Comparison of ENCODE assay signal across 8 cellular contexts in the genomic region with DNA sequence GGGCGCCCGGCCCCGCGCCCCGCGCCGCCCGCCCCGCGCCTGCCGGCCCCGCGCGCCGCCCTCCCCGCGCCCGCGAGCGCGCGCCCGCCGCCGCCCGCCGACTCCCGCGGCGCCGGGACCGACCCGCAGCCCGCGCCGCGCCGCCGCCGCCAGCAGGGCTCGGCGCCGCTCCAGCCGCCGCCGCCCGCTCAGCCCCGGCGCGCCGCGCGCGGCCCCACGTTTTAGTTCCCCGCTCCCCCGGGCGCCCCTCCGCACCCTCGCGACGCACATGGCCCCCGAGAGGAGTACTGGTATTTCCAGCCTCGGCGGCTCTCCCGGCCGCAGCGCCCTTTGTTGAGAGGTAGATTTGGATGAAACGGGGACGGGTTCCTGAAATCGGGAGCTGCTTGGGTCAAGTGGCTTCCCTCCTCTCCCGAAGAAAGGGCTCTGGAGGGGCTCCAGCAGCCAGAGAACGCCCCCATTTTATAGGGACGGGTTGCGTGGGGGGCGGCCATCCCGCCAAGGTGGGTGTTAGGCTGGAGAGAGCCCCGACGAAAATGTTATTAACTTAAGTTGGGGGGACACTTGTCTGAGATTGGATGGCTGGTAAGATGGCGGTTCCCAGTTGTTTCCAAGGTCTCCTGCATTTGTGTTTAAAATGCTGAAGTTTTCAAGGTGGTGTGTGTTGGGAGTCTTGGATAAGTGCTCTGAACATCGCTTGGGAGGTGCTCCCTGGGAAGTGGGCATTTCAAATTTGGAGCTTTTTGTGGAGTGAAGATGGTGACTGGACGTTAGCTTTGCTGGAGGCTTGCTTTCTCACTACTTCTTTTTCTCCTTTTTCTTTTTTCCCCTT. TPM values are rescaled to one million over a fixed set of nuclear protein-coding genes. Genes with fewer than 3 reads are reported as not detected.
A peak's percentile ranks its signal among the peaks of the same experiment; 100 is the strongest.
DNase-seq lines count a peak whose midpoint lies in the region; ATAC-seq and TF ChIP-seq lines count a peak whose summit lies in the region.

No MANE protein-coding gene starts in this region.

- H2BK120ac ChIP-seq in H9 (ENCODE audit: low read depth, low read length, poor library complexity, severe bottlenecking) (no peak overlapping the region), neuronal stem cell (ENCODE audit: low read depth, low read length) (no peak overlapping the region)

- H3K27ac Mint-ChIP-seq in H9 = no peak overlapping the region

- H3K4me2 ChIP-seq in H9 (ENCODE audit: insufficient read depth, insufficient read length, low read length) (peak overlapping the region; percentile 81), neuronal stem cell (ENCODE audit: insufficient read depth, low read length, poor library complexity, severe bottlenecking) (peak overlapping the region; percentile 80)

- H3K79me1 ChIP-seq in H9 (ENCODE audit: insufficient read depth, low read depth, low read length, poor library complexity, severe bottlenecking) (no peaks in the 10 kb centered on the region), neuronal stem cell (ENCODE audit: low read depth, low read length) (no peaks in the 10 kb centered on the region)

- no peak overlapping the region for H3K4ac ChIP-seq in H9 (ENCODE audit: low read depth, low read length)
- no peak overlapping the region for H3K4ac ChIP-seq in neuronal stem cell (ENCODE audit: low read length)

- H2BK12ac ChIP-seq in H9 (ENCODE audit: insufficient read length, low read depth, low read length) (no peak overlapping the region), neuronal stem cell (ENCODE audit: low read length) (no peak overlapping the region)

- H3K4me1 ChIP-seq in ACC112 (ENCODE audit: control insufficient read depth, insufficient read depth, low read length, unreplicated experiment) (peaks cover 47% of the 10 kb centered on the region), H9 (ENCODE audit: insufficient read depth, low read length) (peaks cover 5% of the 10 kb centered on the region; the same call in 1 of the 2 replicates), neuronal stem cell (ENCODE audit: control insufficient read depth in 2 of 2, insufficient read depth in 1 of 2, low read depth in 1 of 2, low read length in 2 of 2) (peaks cover 6 to 34% of the 10 kb centered on the region in 2 donors), foreskin keratinocyte (peaks cover 15% of the 10 kb centered on the region)

- H2BK5ac ChIP-seq in H9 (ENCODE audit: insufficient read length, low read length) = no peak overlapping the region
- H2BK5ac ChIP-seq in neuronal stem cell (ENCODE audit: low read length) = no peak overlapping the region

- H3K4me3 ChIP-seq in ACC112 (ENCODE audit: low read depth, low read length) (peak overlapping the region; percentile 81), fibroblast of pulmonary artery (replicated peaks; ENCODE audit: low read depth, low read length) (peak overlapping the region; percentile 69), neuronal stem cell (ENCODE audit: low read length in 2 of 2) (peak overlapping the region; percentile 65 to 92)

- H3K27me3 Mint-ChIP-seq in H9 (ENCODE audit: low read depth) = peaks cover 86% of the 10 kb centered on the region

- H3K9ac ChIP-seq in H9 (ENCODE audit: extremely low read depth, insufficient read length, low read length) = peak overlapping the region; percentile 33
- H3K9ac ChIP-seq in neuronal stem cell (ENCODE audit: low read depth, low read length, poor library complexity) = peak overlapping the region; percentile 81

- 0 out of 2 replicates have a peak, but pooled peaks cover 3% of the 10 kb centered on the region for H3K36me3 ChIP-seq in ACC112 (ENCODE audit: insufficient read depth, low read length)
- peaks cover 0 to 9% of the 10 kb centered on the region in 2 donors for H3K36me3 ChIP-seq in neuronal stem cell (replicated peaks in 1 of 2; ENCODE audit: control insufficient read depth in 2 of 2, insufficient read depth in 2 of 2, low read length in 2 of 2)

- DNase-seq in H9 (peak; percentile 46), fibroblast of pulmonary artery (ENCODE audit: low read depth) (no peak), neuronal stem cell (ENCODE audit: low spot score) (peak; percentile 43), mucosa of gallbladder (ENCODE audit: low spot score) (no peak), MV-4-11 (lab: John Stamatoyannopoulos, UW) (no peak), foreskin keratinocyte (no peak)
- DNase-seq in activated CD8-positive, alpha-beta memory T cell treated with anti-CD3 and anti-CD28 coated beads, Interleukin-2, amount 50 U/mL, for 4 hours = peak; percentile 40

- H2AK5ac ChIP-seq in H9 (ENCODE audit: insufficient read length, low read length) (no peak overlapping the region), neuronal stem cell (ENCODE audit: low read depth, low read length) (peak overlapping the region; percentile 56)

- H3K23me2 ChIP-seq in H9 (ENCODE audit: insufficient read length, low read depth, low read length, poor library complexity, severe bottlenecking) = peaks cover 5% of the 10 kb centered on the region

- WGBS in H9 (ENCODE audit: extremely low coverage, insufficient read length, low lambda C conversion rate) = no CpG with 5 or more reads among the region's 82 CpGs
- no CpG with 5 or more reads among the region's 82 CpGs for WGBS in neuronal stem cell (ENCODE audit: extremely low coverage in 2 of 2, insufficient read length in 2 of 2, insufficient replicate concordance in 1 of 2), 2 donors

- peaks cover 4 to 5% of the 10 kb centered on the region in 2 experiments; a peak in 2 of 5 replicates for H3K9me3 Mint-ChIP-seq in H9

- peaks cover 39 to 58% of the 10 kb centered on the region in 2 experiments for H3K4me1 Mint-ChIP-seq in H9

- H3K27me3 ChIP-seq in ACC112 (ENCODE audit: insufficient read depth, low read length) (peaks cover 29% of the 10 kb centered on the region), H9 (ENCODE audit: insufficient read depth, low read length) (peaks cover 58% of the 10 kb centered on the region), neuronal stem cell (ENCODE audit: control insufficient read depth in 3 of 3, insufficient read depth in 3 of 3, low read depth in 1 of 3, low read length in 3 of 3) (peaks cover 10 to 44% (median 26%) of the 10 kb centered on the region in 3 experiments), foreskin keratinocyte (peaks cover 35% of the 10 kb centered on the region)

- H3K4me3 Mint-ChIP-seq in H9 = peak overlapping the region; percentile 74 to 86

- no peaks in the 10 kb centered on the region for H4K20me1 ChIP-seq in H9 (ENCODE audit: control insufficient read depth, insufficient read depth, insufficient read length)

- H3K18ac ChIP-seq in H9 (ENCODE audit: insufficient read length, low read depth, low read length) (peak overlapping the region; percentile 42), neuronal stem cell (ENCODE audit: low read length) (peak overlapping the region; percentile 94)

- no peaks in the 10 kb centered on the region for H3K9me3 ChIP-seq in H9 (ENCODE audit: control insufficient read depth, low read depth, low read length)
- no peaks in the 10 kb centered on the region for H3K9me3 ChIP-seq in neuronal stem cell (replicated peaks in 1 of 2; ENCODE audit: control insufficient read depth in 2 of 2, insufficient read depth in 1 of 2, low read depth in 1 of 2, low read length in 2 of 2)

- peaks cover 63% of the 10 kb centered on the region for H3K79me2 ChIP-seq in ACC112 (ENCODE audit: control insufficient read depth, insufficient read depth, low read length, unreplicated experiment)
- H3K79me2 ChIP-seq in H9 (ENCODE audit: insufficient read depth, low read length) = no peaks in the 10 kb centered on the region

- H3K23ac ChIP-seq in H9 (ENCODE audit: insufficient read length, low read depth, low read length) (no peak overlapping the region), neuronal stem cell (ENCODE audit: low read depth, low read length, poor library complexity) (no peak overlapping the region)

- H3T11ph ChIP-seq in H9 (ENCODE audit: low read length) = no peak overlapping the region

- H3K27ac ChIP-seq in ACC112 (ENCODE audit: low read depth, low read length) (no peak overlapping the region), H9 (ENCODE audit: insufficient read length, low read depth, low read length) (no peak overlapping the region), neuronal stem cell (replicated peaks; ENCODE audit: low read length) (no peak overlapping the region), foreskin keratinocyte (no peak overlapping the region)

- H4K8ac ChIP-seq in H9 (replicated peaks; ENCODE audit: insufficient read length, low read depth, low read length) (no peak overlapping the region), neuronal stem cell (ENCODE audit: low read depth, low read length) (no peak overlapping the region)

- H4K91ac ChIP-seq in H9 (ENCODE audit: insufficient read length, low read depth, low read length) (no peak overlapping the region), neuronal stem cell (ENCODE audit: low read depth, low read length, poor library complexity) (no peak overlapping the region)

- peaks cover 0 to 2% (median 1%) of the 10 kb centered on the region in 3 experiments; a peak in 3 of 7 replicates for H3K36me3 Mint-ChIP-seq in H9 (ENCODE audit: insufficient read depth in 1 of 3, low read depth in 3 of 3)

- no peak overlapping the region for H3K14ac ChIP-seq in H9 (ENCODE audit: insufficient read depth, low read length)
- no peak overlapping the region for H3K14ac ChIP-seq in neuronal stem cell (ENCODE audit: low read length)

- no peak for ATAC-seq in foreskin keratinocyte

- H3K56ac ChIP-seq in H9 (ENCODE audit: insufficient read length, low read depth, low read length) = no peak overlapping the region

- H2AFZ ChIP-seq in ACC112 (ENCODE audit: low read length, unreplicated experiment) = no peak overlapping the region
- no peak overlapping the region for H2AFZ ChIP-seq in H9 (ENCODE audit: low read length)
- H2AFZ ChIP-seq in neuronal stem cell (ENCODE audit: low read length) = peak overlapping the region; percentile 78

- H4K5ac ChIP-seq in H9 (ENCODE audit: insufficient read length, low read depth, low read length) = no peak overlapping the region

- H2BK20ac ChIP-seq in H9 (ENCODE audit: low read depth, low read length, poor library complexity, severe bottlenecking) = no peak overlapping the region

- H2BK15ac ChIP-seq in H9 (ENCODE audit: low read depth, low read length) (no peak overlapping the region), neuronal stem cell (ENCODE audit: low read length) (no peak overlapping the region)

- no peak for TF ChIP-seq CTCF in H9 (conservative IDR thresholded peaks at IDR 0.05)
- TF ChIP-seq CTCF in fibroblast of pulmonary artery (IDR thresholded peaks at IDR 0.05; ENCODE audit: low read length, missing control alignments) = no peak
- no peak for TF ChIP-seq CTCF in foreskin keratinocyte (conservative IDR thresholded peaks at IDR 0.05)

RNA-seq across cellular contexts. Expression of a gene that starts 1.1 kb away (rescaled TPM):
- total RNA-seq in H9 (2021) (5.3 and 6.8 TPM in 2 replicates), mucosa of gallbladder (48.5 TPM), foreskin keratinocyte (31.5 and 31.8 TPM in 2 replicates)
- 17.2 TPM for polyA plus RNA-seq in neuronal stem cell (2013, experiment 1 of 2)
- polyA plus RNA-seq in neuronal stem cell (2013, experiment 2 of 2) = 18.6 TPM
- polyA plus RNA-seq in foreskin keratinocyte = 8.5 and 11.2 TPM in 2 replicates

RNA-seq across cellular contexts. Expression of a gene that starts 5.9 kb away (rescaled TPM):
- total RNA-seq in H9 (2021) (2.4 and 5.1 TPM in 2 replicates), mucosa of gallbladder (42.7 TPM), foreskin keratinocyte (42.0 and 47.5 TPM in 2 replicates)
- 26.6 TPM for polyA plus RNA-seq in neuronal stem cell (2013, experiment 1 of 2)
- polyA plus RNA-seq in neuronal stem cell (2013, experiment 2 of 2) = 25.4 TPM
- polyA plus RNA-seq in foreskin keratinocyte = 53.7 and 54.6 TPM in 2 replicates

RNA-seq across cellular contexts. Expression of a gene that starts 23.2 kb away (rescaled TPM):
- total RNA-seq in H9 (2021) = 0.24 and 0.29 TPM in 2 replicates
- polyA plus RNA-seq in neuronal stem cell (2013, experiment 1 of 2) = 1.3 TPM
- 1.4 TPM for polyA plus RNA-seq in neuronal stem cell (2013, experiment 2 of 2)
- 0.23 TPM for total RNA-seq in mucosa of gallbladder
- not detected in 2 replicates for total RNA-seq in foreskin keratinocyte
- polyA plus RNA-seq in foreskin keratinocyte = not detected in 2 replicates

Comparison
In these comparisons a context has a peak if more than half of its experiments do, and no peak if none do; other contexts are left out.
1. DNase-seq: peak in H9 (single experiment), activated CD8-positive, alpha-beta memory T cell treated with anti-CD3 and anti-CD28 coated beads, Interleukin-2, amount 50 U/mL, for 4 hours (single experiment) and neuronal stem cell (single experiment); none in fibroblast of pulmonary artery (single experiment), mucosa of gallbladder (single experiment), MV-4-11 (single experiment) and foreskin keratinocyte (0 of 2).
2. Peak in every context shown above with its lines, with median percentiles within 50 percentile points of each other: H3K4me3 ChIP-seq.